Comparison of ENCODE assay signal across 8 cellular contexts in genomic region chr6:33297956-33298772, GRCh38. TPM values are rescaled to one million over a fixed set of nuclear protein-coding genes. Genes with fewer than 3 reads are reported as not detected.
DNase-seq lines count a peak whose midpoint lies in the region; ATAC-seq and TF ChIP-seq lines count a peak whose summit lies in the region.

No MANE protein-coding gene starts in this region.

- peaks cover 2% of the 10 kb centered on the region for H3K4me1 ChIP-seq in ectodermal cell (ENCODE audit: control insufficient read depth, insufficient read depth, low read length)
- H3K4me1 ChIP-seq in right lobe of liver: peaks cover 0 to 21% (median 4%) of the 10 kb centered on the region in 4 donors

- intact Hi-C loops in right lobe of liver (cut with DNase I): no loop called here

- H3K4me3 ChIP-seq in ectodermal cell (ENCODE audit: insufficient read depth, low read depth, low read length) (peak overlapping the region; percentile 88), right lobe of liver (peak overlapping the region; percentile 67 to 95 (median 84))

- peak; percentile 50 to 67 (median 63) for ATAC-seq in right lobe of liver
- no peak for ATAC-seq in HG03442 (IDR thresholded peaks at IDR 0.05; ENCODE audit: unreplicated experiment)

- H3K27me3 ChIP-seq in ectodermal cell (ENCODE audit: control insufficient read depth, insufficient read depth, low read length, poor library complexity, severe bottlenecking) (no peaks in the 10 kb centered on the region), right lobe of liver (no peaks in the 10 kb centered on the region)

- H3K9me3 ChIP-seq in ectodermal cell (ENCODE audit: control insufficient read depth, low read length): no peaks in the 10 kb centered on the region
- H3K9me3 ChIP-seq in right lobe of liver: no peaks in the 10 kb centered on the region

- H3K36me3 ChIP-seq in ectodermal cell (ENCODE audit: control insufficient read depth, insufficient read depth, low read length) (no peaks in the 10 kb centered on the region), right lobe of liver (peaks cover 0 to 23% (median 0%) of the 10 kb centered on the region in 4 donors)

- H3K27ac ChIP-seq in ectodermal cell (ENCODE audit: insufficient read depth, low read depth, low read length, poor library complexity, severe bottlenecking) (peak overlapping the region; percentile 82), right lobe of liver (peak overlapping the region; percentile 75 to 97 (median 93))

- no peak for TF ChIP-seq POLR2A in right lobe of liver (IDR thresholded peaks at IDR 0.05)

- 0 to 1% methylated on average over 35 to 36 of the region's 42 CpGs for WGBS in ectodermal cell, 2 experiments
- WGBS in right lobe of liver (ENCODE audit: insufficient coverage, low coverage, low lambda C conversion rate, missing lambda C conversion rate): 4% methylated on average over 29 of the region's 42 CpGs

- TF ChIP-seq CTCF in right lobe of liver (IDR thresholded peaks at IDR 0.05): no peak

- peak; percentile 46 to 65 (median 60) for DNase-seq in stimulated activated CD4-positive, alpha-beta T cell treated with anti-CD3 and anti-CD28 coated beads, Interleukin-12 subunit alpha, Interleukin-12 subunit beta, amount 100 ng/mL, for 48 hours (ENCODE audit: low read depth in 2 of 3, low spot score in 1 of 3)
- DNase-seq in stimulated activated CD4-positive, alpha-beta T cell treated with anti-CD3 and anti-CD28 coated beads, Interleukin-12 subunit alpha, Interleukin-12 subunit beta, amount 100 ng/mL, for 4 hours: no peak
- DNase-seq in NAMALWA (ENCODE audit: low spot score) (peak; percentile 87), right lobe of liver (peak; percentile 65 to 86 (median 73))
- peak; percentile 47 for DNase-seq in activated CD4-positive, CD25-positive, alpha-beta regulatory T cell treated with anti-CD3 and anti-CD28 coated beads, Interleukin-2, amount 50 U/mL, for 72 hours
- DNase-seq in stimulated activated naive CD4-positive, alpha-beta T cell (lab: John Stamatoyannopoulos, UW): peak; percentile 48 to 74 (median 68)

RNA-seq across cellular contexts. Expression of gene RGL2, which starts 0.6 kb away (rescaled TPM):
- polyA plus RNA-seq in ectodermal cell (2013, experiment 1 of 4): 67.4 TPM
- polyA plus RNA-seq in ectodermal cell (2013, experiment 2 of 4): 69.1 TPM
- polyA plus RNA-seq in ectodermal cell (2013, experiment 3 of 4): 52.0 TPM
- polyA plus RNA-seq in ectodermal cell (2013, experiment 4 of 4): 65.9 TPM
- total RNA-seq in right lobe of liver: 10 to 100 TPM; 15.1 to 30.6 (median 23.3) TPM

RNA-seq across cellular contexts. Expression of gene PFDN6, which starts 8.8 kb away (rescaled TPM):
- polyA plus RNA-seq in ectodermal cell (2013, experiment 1 of 4): 73.2 TPM
- 69.5 TPM for polyA plus RNA-seq in ectodermal cell (2013, experiment 2 of 4)
- 80.8 TPM for polyA plus RNA-seq in ectodermal cell (2013, experiment 3 of 4)
- 88.7 TPM for polyA plus RNA-seq in ectodermal cell (2013, experiment 4 of 4)
- total RNA-seq in right lobe of liver: 10 to 100 TPM; 23.8 to 35.2 (median 27.5) TPM

RNA-seq across cellular contexts. Expression of gene WDR46, which starts 9.1 kb away (rescaled TPM):
- 60.2 TPM for polyA plus RNA-seq in ectodermal cell (2013, experiment 1 of 4)
- polyA plus RNA-seq in ectodermal cell (2013, experiment 2 of 4): 61.4 TPM
- polyA plus RNA-seq in ectodermal cell (2013, experiment 3 of 4): 40.2 TPM
- polyA plus RNA-seq in ectodermal cell (2013, experiment 4 of 4): 50.6 TPM
- 10 to 100 TPM; 13.1 to 35.2 (median 23.9) TPM for total RNA-seq in right lobe of liver

RNA-seq across cellular contexts. Expression of gene TAPBP, which starts 15.7 kb away (rescaled TPM):
- polyA plus RNA-seq in ectodermal cell (2013, experiment 1 of 4): 20.4 TPM
- polyA plus RNA-seq in ectodermal cell (2013, experiment 2 of 4): 21.0 TPM
- polyA plus RNA-seq in ectodermal cell (2013, experiment 3 of 4): 15.2 TPM
- polyA plus RNA-seq in ectodermal cell (2013, experiment 4 of 4): 15.8 TPM
- total RNA-seq in right lobe of liver: 100 to 1,000 TPM in 5 of 6 experiments, 10 to 100 TPM in 1; 89.2 to 140 (median 124) TPM

RNA-seq across cellular contexts. Expression of gene ZBTB22, which starts 19.4 kb away (rescaled TPM):
- 25.4 TPM for polyA plus RNA-seq in ectodermal cell (2013, experiment 1 of 4)
- 23.9 TPM for polyA plus RNA-seq in ectodermal cell (2013, experiment 2 of 4)
- polyA plus RNA-seq in ectodermal cell (2013, experiment 3 of 4): 20.7 TPM
- polyA plus RNA-seq in ectodermal cell (2013, experiment 4 of 4): 28.1 TPM
- total RNA-seq in right lobe of liver: 1 to 10 TPM; 2.9 to 6.8 (median 4.9) TPM
